In the genomic region with DNA sequence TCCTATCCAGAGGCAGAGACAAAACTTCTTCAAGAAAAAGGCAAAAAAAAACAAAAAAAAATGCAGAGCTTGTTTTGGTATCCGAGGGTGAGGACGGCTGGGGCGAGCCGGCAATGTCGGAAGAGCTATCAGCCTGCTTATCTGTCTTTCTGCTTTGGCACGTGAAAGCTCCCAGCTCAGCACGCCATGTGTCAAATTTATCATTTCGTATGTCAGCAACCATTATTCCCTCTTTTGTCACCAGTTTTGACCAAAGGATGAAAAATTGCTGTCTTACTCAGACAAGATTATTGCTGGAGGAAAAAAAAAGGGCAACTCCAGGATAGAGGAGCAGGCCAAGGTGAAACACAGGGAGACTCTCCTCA, we compare ENCODE assay signal across 16 cellular contexts.
"Had no signal": no experiment of that assay in that cellular context is flagged by ENCODE, and none has a peak within 500 bp of the region (broad histone marks: within the 10 kb centered on the region; RNA-seq: fewer than 3 reads in every experiment).

No MANE protein-coding gene starts in this region.

- H3K9me3 ChIP-seq: breast epithelium, heart right ventricle, left ventricle myocardium inferior, prostate gland, upper lobe of right lung had no signal

- ATAC-seq: activated naive CD4-positive, alpha-beta T cell treated with anti-CD3 and anti-CD28 coated beads, Interleukin-2, amount 50 U/mL, for 72 hours; heart right ventricle; sciatic nerve; upper lobe of right lung had no signal

- H3K4me3 ChIP-seq: breast epithelium, heart right ventricle, left ventricle myocardium inferior, prostate gland, upper lobe of right lung had no signal

- H3K4me1 ChIP-seq: breast epithelium, heart right ventricle, left ventricle myocardium inferior, prostate gland, upper lobe of right lung had no signal

- DNase-seq: activated CD4-positive, alpha-beta T cell treated with anti-CD3 and anti-CD28 coated beads, Interleukin-2, amount 50 U/mL, for 1 hour; activated CD4-positive, CD25-positive, alpha-beta regulatory T cell; activated T-cell treated with anti-CD3 and anti-CD28 coated beads for 4 hours; amniotic stem cell; heart right ventricle; kidney; left ventricle myocardium inferior; mesendoderm; stimulated activated CD4-positive, alpha-beta T cell treated with anti-CD3 and anti-CD28 coated beads, Interleukin-2, amount 100 ng/mL, for 48 hours; stimulated activated naive CD4-positive, alpha-beta T cell treated with Interleukin-2 at 50 U/mL for 16 hours; upper lobe of right lung had no signal

- H3K27me3 ChIP-seq: breast epithelium, upper lobe of right lung had no signal

- H3K36me3 ChIP-seq: breast epithelium, heart right ventricle, left ventricle myocardium inferior, prostate gland, upper lobe of right lung had no signal

- H3K27ac Mint-ChIP-seq: activated naive CD4-positive, alpha-beta T cell treated with anti-CD3 and anti-CD28 coated beads, Interleukin-2, amount 50 U/mL, for 72 hours; activated T-helper 2 cell treated with anti-CD3 and anti-CD28 coated beads, Interferon-gamma antibody, Interleukin-2, Interleukin-4, amounts not matched to agents 10 μg/mL and 5 μg/mL and 100 μg/mL, durations not matched to agents 14 hours and 24 hours and 36 hours had no signal

- H3K9me3 Mint-ChIP-seq: activated naive CD4-positive, alpha-beta T cell treated with anti-CD3 and anti-CD28 coated beads, Interleukin-2, amount 50 U/mL, for 72 hours; activated T-helper 2 cell treated with anti-CD3 and anti-CD28 coated beads, Interferon-gamma antibody, Interleukin-2, Interleukin-4, amounts not matched to agents 10 μg/mL and 5 μg/mL and 100 μg/mL, durations not matched to agents 14 hours and 24 hours and 36 hours had no signal

- H3K36me3 Mint-ChIP-seq: activated naive CD4-positive, alpha-beta T cell treated with anti-CD3 and anti-CD28 coated beads, Interleukin-2, amount 50 U/mL, for 72 hours had no signal
